Comparison of ENCODE assay signal across 9 cellular contexts in the genomic region with DNA sequence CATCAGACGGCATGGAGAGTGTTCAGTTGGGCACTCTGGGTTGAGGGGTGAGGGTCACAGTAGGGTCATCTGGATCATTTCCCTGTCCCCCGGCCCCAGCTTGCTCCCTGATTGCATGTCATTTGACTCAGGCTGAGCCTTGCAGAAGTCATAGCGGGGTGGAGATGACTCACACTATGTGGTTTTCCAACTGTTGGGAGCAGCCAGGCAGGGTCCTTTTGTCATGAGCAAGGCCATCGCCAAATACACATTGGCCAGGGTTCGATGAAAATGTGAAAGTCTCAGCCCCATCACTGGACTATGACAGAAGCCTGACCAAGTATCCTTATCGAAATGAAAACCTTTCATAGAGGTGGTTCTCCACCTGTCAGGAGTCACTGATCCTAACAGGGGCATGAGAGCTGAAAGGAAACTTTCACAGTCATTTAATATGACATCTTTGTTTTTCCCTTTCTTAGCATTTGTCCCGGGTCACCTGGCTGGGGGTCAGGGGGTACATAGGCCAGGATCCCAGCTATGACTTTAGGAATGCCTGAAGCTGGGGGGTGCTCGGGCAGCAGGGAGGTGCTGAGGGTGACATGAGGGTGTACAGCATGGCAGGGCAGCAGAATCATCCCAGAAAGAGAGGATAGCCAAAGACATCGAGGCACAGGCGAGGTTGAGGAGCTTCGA.
A peak's percentile ranks its signal among the peaks of the same experiment; 100 is the strongest.
DNase-seq lines count a peak whose midpoint lies in the region; ATAC-seq and TF ChIP-seq lines count a peak whose summit lies in the region.
"Had no signal": no experiment of that assay in that cellular context is flagged by ENCODE, and none has a peak within 500 bp of the region (broad histone marks: within the 10 kb centered on the region; RNA-seq: fewer than 3 reads in every experiment).

No MANE protein-coding gene starts in this region.

- H3K4me1 Mint-ChIP-seq in endothelial cell (ENCODE audit: unreplicated experiment), result peaks cover 49% of the 10 kb centered on the region
- peaks cover 10% of the 10 kb centered on the region for H3K4me1 Mint-ChIP-seq in activated T-cell treated with anti-CD3 and anti-CD28 coated beads, Interleukin-2, amount 50 U/mL, for 4 hours (ENCODE audit: low read depth)

- H3K4me3 Mint-ChIP-seq in endothelial cell (ENCODE audit: unreplicated experiment), result peak overlapping the region; percentile 69
- H3K4me3 Mint-ChIP-seq in activated T-cell treated with anti-CD3 and anti-CD28 coated beads, Interleukin-2, amount 50 U/mL, for 4 hours, result no peak overlapping the region

- H3K9me3 Mint-ChIP-seq in endothelial cell (ENCODE audit: unreplicated experiment), result no peaks in the 10 kb centered on the region
- no peaks in the 10 kb centered on the region for H3K9me3 Mint-ChIP-seq in activated T-cell treated with anti-CD3 and anti-CD28 coated beads, Interleukin-2, amount 50 U/mL, for 4 hours

- no peak for TF ChIP-seq CTCF in endothelial cell (IDR thresholded peaks at IDR 0.05; ENCODE audit: unreplicated experiment)

- peaks cover 2% of the 10 kb centered on the region for H3K27me3 Mint-ChIP-seq in endothelial cell (ENCODE audit: unreplicated experiment)
- H3K27me3 Mint-ChIP-seq in activated T-cell treated with anti-CD3 and anti-CD28 coated beads, Interleukin-2, amount 50 U/mL, for 4 hours (ENCODE audit: low read depth), result peaks cover 2% of the 10 kb centered on the region

- no peak overlapping the region for H3K27ac Mint-ChIP-seq in endothelial cell (ENCODE audit: unreplicated experiment)

- intact Hi-C loops in posterior vena cava (cut with DNase I), result no loop called here

- H3K36me3 Mint-ChIP-seq in endothelial cell (ENCODE audit: low read depth, unreplicated experiment), result peaks cover 2% of the 10 kb centered on the region
- no peaks in the 10 kb centered on the region for H3K36me3 Mint-ChIP-seq in activated T-cell treated with anti-CD3 and anti-CD28 coated beads, Interleukin-2, amount 50 U/mL, for 4 hours (ENCODE audit: insufficient read depth)

- DNase-seq in EH (ENCODE audit: low read depth) (peak; percentile 86), OCI-M1 (lab: John Stamatoyannopoulos, UW) (peak; percentile 89), endothelial cell (ENCODE audit: low spot score) (no peak), posterior vena cava (ENCODE audit: low spot score) (peak; percentile 88)
- no peak for DNase-seq in activated T-cell treated with anti-CD3 and anti-CD28 coated beads, Interleukin-2, amount 50 U/mL, for 4 hours
- DNase-seq in activated effector memory CD4-positive, alpha-beta T cell treated with anti-CD3 and anti-CD28 coated beads, Interleukin-2, amount 50 U/mL, for 16 hours, result no peak
- DNase-seq: stimulated activated CD4-positive, alpha-beta T cell treated with anti-CD3 and anti-CD28 coated beads, Interleukin-2, amount 100 ng/mL, for 24 hours had no signal

- ATAC-seq in GM21723 (IDR thresholded peaks at IDR 0.05; ENCODE audit: unreplicated experiment) (no peak), GM19324 (IDR thresholded peaks at IDR 0.05; ENCODE audit: low FRiP score, unreplicated experiment) (no peak)
- ATAC-seq in activated T-cell treated with anti-CD3 and anti-CD28 coated beads, Interleukin-2, amount 50 U/mL, for 4 hours, result no peak

Comparison
In these comparisons a context has a peak if more than half of its experiments do, and no peak if none do; other contexts are left out.
1. DNase-seq: peak in EH (single experiment), OCI-M1 (single experiment) and posterior vena cava (single experiment); none in endothelial cell (single experiment), activated T-cell treated with anti-CD3 and anti-CD28 coated beads, Interleukin-2, amount 50 U/mL, for 4 hours (single experiment) and activated effector memory CD4-positive, alpha-beta T cell treated with anti-CD3 and anti-CD28 coated beads, Interleukin-2, amount 50 U/mL, for 16 hours (single experiment).